In genomic region chr2:195494452-195494851, GRCh38 we compare ENCODE assay signal across 18 cellular contexts.
"Had no signal": no experiment of that assay in that cellular context is flagged by ENCODE, and none has a peak within 500 bp of the region (broad histone marks: within the 10 kb centered on the region; RNA-seq: fewer than 3 reads in every experiment).

No MANE protein-coding gene starts in this region.

- DNase-seq: effector memory CD8-positive, alpha-beta T cell; gastrocnemius medialis; heart right ventricle; hypothalamus; kidney glomerular epithelial cell; mesendoderm; naive B cell; occipital lobe; pancreas; right lobe of liver; stimulated activated CD4-positive, alpha-beta T cell treated with anti-CD3 and anti-CD28 coated beads, Interleukin-4, amount 100 ng/mL, for 1 hour; stimulated activated CD8-positive, alpha-beta memory T cell treated with anti-CD3 and anti-CD28 coated beads, Interleukin-4, amount 100 ng/mL, for 48 hours; stimulated activated naive CD8-positive, alpha-beta T cell treated with anti-CD3 and anti-CD28 coated beads, Interleukin-15, Interleukin-2, amounts not matched to agents 100 U/mL and 50 U/mL, for 24 hours; thyroid gland had no signal

- H3K36me3 ChIP-seq: esophagus muscularis mucosa, gastrocnemius medialis, heart right ventricle, pancreas, prostate gland, right lobe of liver, suprapubic skin, thyroid gland had no signal

- H3K4me3 ChIP-seq: esophagus muscularis mucosa, gastrocnemius medialis, heart right ventricle, pancreas, prostate gland, right lobe of liver, suprapubic skin, thyroid gland had no signal

- H3K4me1 ChIP-seq: esophagus muscularis mucosa, gastrocnemius medialis, heart right ventricle, pancreas, prostate gland, right lobe of liver, suprapubic skin, thyroid gland had no signal

- H3K27me3 ChIP-seq: esophagus muscularis mucosa, gastrocnemius medialis, heart right ventricle, pancreas, right lobe of liver, suprapubic skin, thyroid gland had no signal

- H3K9me3 ChIP-seq: esophagus muscularis mucosa, gastrocnemius medialis, heart right ventricle, pancreas, prostate gland, right lobe of liver, suprapubic skin, thyroid gland had no signal

- ATAC-seq: effector memory CD8-positive, alpha-beta T cell; gastrocnemius medialis; heart right ventricle; pancreas; right lobe of liver; stimulated activated effector memory CD8-positive, alpha-beta T cell treated with anti-CD3 and anti-CD28 coated beads, Interleukin-12 subunit alpha, Interleukin-12 subunit beta, amount 100 ng/mL, for 72 hours; stimulated activated naive CD8-positive, alpha-beta T cell treated with anti-CD3 and anti-CD28 coated beads, Interleukin-15, Interleukin-2, amounts not matched to agents 100 U/mL and 50 U/mL, for 24 hours had no signal
